In genomic region chr5:72307968-72308852, GRCh38 we compare ENCODE assay signal across 1 cellular context.
TF ChIP-seq lines count a peak whose summit lies in the region.

No MANE protein-coding gene starts in this region.

TF ChIP-seq in K562, 482 proteins besides CTCF, POLR2A, EP300 and RAD21 (continued from another document and continues in another):
- TF ChIP-seq ZBTB40 (IDR thresholded peaks at IDR 0.05) (no peak), ZBTB40 (CRISPR knock-in tag; IDR thresholded peaks at IDR 0.05) (no peak), E2F1 (CRISPR knock-in tag; IDR thresholded peaks at IDR 0.05) (peak; percentile 85), SMARCA5 (IDR thresholded peaks at IDR 0.05) (no peak), ARID3A (IDR thresholded peaks at IDR 0.05; ENCODE audit: borderline replicate concordance, low read depth, low read length) (no peak), MXI1 (IDR thresholded peaks at IDR 0.05; ENCODE audit: low read depth, low read length) (no peak), RBM22 (IDR thresholded peaks at IDR 0.05; ENCODE audit: low read depth, low read length, poor library complexity, severe bottlenecking) (peak; percentile 93), U2AF2 (optimal IDR thresholded peaks at IDR 0.05; ENCODE audit: low read depth, low read length) (no peak), MLLT1 (IDR thresholded peaks at IDR 0.05) (peak; percentile 29 to 81; a peak in 3 of 4 replicates), SMC3 (conservative IDR thresholded peaks at IDR 0.05; ENCODE audit: insufficient read depth, low read depth, low read length) (peak; percentile 39; the same call in 1 of the 2 replicates), DPF2 (IDR thresholded peaks at IDR 0.05) (no peak), CCNT2 (IDR thresholded peaks at IDR 0.05; ENCODE audit: borderline replicate concordance, extremely low read depth, insufficient read length, low read depth, low read length) (peak; percentile 88), NRF1 (conservative IDR thresholded peaks at IDR 0.05 in 1 of 2, IDR thresholded peaks at IDR 0.05 in 1 of 2) (peak; percentile 92 to 94), E4F1 (CRISPR knock-in tag; IDR thresholded peaks at IDR 0.05; ENCODE audit: borderline replicate concordance) (no peak), NR2C1 (IDR thresholded peaks at IDR 0.05) (no peak), NR2C1 (tag; IDR thresholded peaks at IDR 0.05) (no peak), SP1 (CRISPR knock-in tag; IDR thresholded peaks at IDR 0.05) (peak; percentile 78), FOXO4 (CRISPR knock-in tag; IDR thresholded peaks at IDR 0.05) (no peak), NFRKB (IDR thresholded peaks at IDR 0.05; ENCODE audit: low read depth) (peak; percentile 23; the same call in 1 of the 2 replicates), GTF3C2 (IDR thresholded peaks at IDR 0.05; ENCODE audit: borderline replicate concordance, extremely low read depth, insufficient read length) (no peak), GTF2A2 (tag; IDR thresholded peaks at IDR 0.05) (no peak), TCFL5 (CRISPR knock-in tag; conservative IDR thresholded peaks at IDR 0.05) (no peak), SRSF3 (IDR thresholded peaks at IDR 0.05; ENCODE audit: insufficient read depth, low read length) (no peak), MCM7 (IDR thresholded peaks at IDR 0.05) (no peak), ZMIZ1 (IDR thresholded peaks at IDR 0.05; ENCODE audit: low read depth in 2 of 2, low read length in 2 of 2) (no peak), PCBP2 (IDR thresholded peaks at IDR 0.05; ENCODE audit: low read depth, low read length, poor library complexity, severe bottlenecking) (no peak), SNAPC5 (CRISPR knock-in tag; IDR thresholded peaks at IDR 0.05) (no peak), ZFP36 (IDR thresholded peaks at IDR 0.05; ENCODE audit: low read depth, low read length, partially characterized antibody) (no peak), ZBTB1 (CRISPR knock-in tag; IDR thresholded peaks at IDR 0.05; ENCODE audit: borderline replicate concordance, low read depth) (peak; percentile 69; the same call in 1 of the 2 replicates), TEAD2 (tag; IDR thresholded peaks at IDR 0.05) (no peak)
